17 cellular contexts compared by ENCODE assay signal in genomic region chr5:109304323-109304722, GRCh38.
"Had no signal": no experiment of that assay in that cellular context is flagged by ENCODE, and none has a peak within 500 bp of the region (broad histone marks: within the 10 kb centered on the region; RNA-seq: fewer than 3 reads in every experiment).

No MANE protein-coding gene starts in this region.

- H3K36me3 ChIP-seq: left ventricle myocardium inferior, right atrium auricular region had no signal

- DNase-seq: activated CD4-positive, alpha-beta memory T cell treated with anti-CD3 and anti-CD28 coated beads, Interleukin-2, amount 10 ng/mL, durations not matched to agents 7 days and 5 days; activated CD4-positive, alpha-beta T cell treated with anti-CD3 and anti-CD28 coated beads for 4 hours; activated effector memory CD4-positive, alpha-beta T cell treated with Interleukin-2 at 50 U/mL for 16 hours; activated naive CD4-positive, alpha-beta T cell treated with anti-CD3 and anti-CD28 coated beads, Interleukin-2, amount 50 U/mL, for 16 hours; activated T-cell treated with anti-CD3 and anti-CD28 coated beads, Interleukin-2, amount 50 U/mL, for 4 hours; dermis blood vessel endothelial cell; islet precursor cell; left ventricle myocardium inferior; mesenchymal stem cell; small intestine; stimulated activated naive CD8-positive, alpha-beta T cell treated with anti-CD3 and anti-CD28 coated beads, Interleukin-15, Interleukin-2, amounts not matched to agents 100 U/mL and 50 U/mL, for 24 hours; T-helper 1 cell; T1000 had no signal

- H3K4me3 ChIP-seq: hepatocyte, left ventricle myocardium inferior, right atrium auricular region had no signal

- H3K27me3 ChIP-seq: hepatocyte, right atrium auricular region had no signal

- H3K27ac Mint-ChIP-seq: activated CD4-positive, alpha-beta memory T cell treated with anti-CD3 and anti-CD28 coated beads, Interleukin-2, amount 10 ng/mL, durations not matched to agents 7 days and 5 days; natural killer cell treated with Interleukin-12 subunit alpha and Interleukin-12 subunit beta and Interleukin-15 and Interleukin-18, amount 100 ng/mL, for 72 hours; type B pancreatic cell had no signal

- H3K4me1 Mint-ChIP-seq: activated CD4-positive, alpha-beta memory T cell treated with anti-CD3 and anti-CD28 coated beads, Interleukin-2, amount 10 ng/mL, durations not matched to agents 7 days and 5 days had no signal

- H3K4me3 Mint-ChIP-seq: activated CD4-positive, alpha-beta memory T cell treated with anti-CD3 and anti-CD28 coated beads, Interleukin-2, amount 10 ng/mL, durations not matched to agents 7 days and 5 days; activated T-cell treated with anti-CD3 and anti-CD28 coated beads, Interleukin-2, amount 50 U/mL, for 4 hours; natural killer cell treated with Interleukin-12 subunit alpha and Interleukin-12 subunit beta and Interleukin-15 and Interleukin-18, amount 100 ng/mL, for 72 hours; type B pancreatic cell had no signal

- H3K9me3 Mint-ChIP-seq: activated CD4-positive, alpha-beta memory T cell treated with anti-CD3 and anti-CD28 coated beads, Interleukin-2, amount 10 ng/mL, durations not matched to agents 7 days and 5 days; activated T-cell treated with anti-CD3 and anti-CD28 coated beads, Interleukin-2, amount 50 U/mL, for 4 hours; natural killer cell treated with Interleukin-12 subunit alpha and Interleukin-12 subunit beta and Interleukin-15 and Interleukin-18, amount 100 ng/mL, for 72 hours; type B pancreatic cell had no signal

- H3K36me3 Mint-ChIP-seq: natural killer cell treated with Interleukin-12 subunit alpha and Interleukin-12 subunit beta and Interleukin-15 and Interleukin-18, amount 100 ng/mL, for 72 hours; type B pancreatic cell had no signal

- H3K27me3 Mint-ChIP-seq: activated CD4-positive, alpha-beta memory T cell treated with anti-CD3 and anti-CD28 coated beads, Interleukin-2, amount 10 ng/mL, durations not matched to agents 7 days and 5 days; natural killer cell treated with Interleukin-12 subunit alpha and Interleukin-12 subunit beta and Interleukin-15 and Interleukin-18, amount 100 ng/mL, for 72 hours; type B pancreatic cell had no signal
